ENCODE assay signal across 19 cellular contexts in genomic region chr19:1954547-1954946, GRCh38. TPM values are rescaled to one million over a fixed set of nuclear protein-coding genes. Genes with fewer than 3 reads are reported as not detected.
DNase-seq lines count a peak whose midpoint lies in the region; ATAC-seq, FAIRE-seq and TF ChIP-seq lines count a peak whose summit lies in the region.
"Had no signal": no experiment of that assay in that cellular context is flagged by ENCODE, and none has a peak within 500 bp of the region (broad histone marks: within the 10 kb centered on the region; RNA-seq: fewer than 3 reads in every experiment).

No MANE protein-coding gene starts in this region.

- H2BK12ac ChIP-seq in H1 (ENCODE audit: low read depth, low read length), result no peak overlapping the region
- H2BK12ac ChIP-seq in neuronal stem cell (ENCODE audit: low read length), result no peak overlapping the region

- H4K5ac ChIP-seq in H1 (ENCODE audit: insufficient read length, low read depth, low read length), result no peak overlapping the region

- H4K91ac ChIP-seq in H1 (replicated peaks; ENCODE audit: insufficient read length, low read length) (no peak overlapping the region), neuronal stem cell (ENCODE audit: low read depth, low read length, poor library complexity) (no peak overlapping the region)

- peaks cover 29% of the 10 kb centered on the region for H3K79me1 ChIP-seq in H1 (ENCODE audit: low read depth, low read length)
- H3K79me1 ChIP-seq in neuronal stem cell (ENCODE audit: low read depth, low read length), result peaks cover 58% of the 10 kb centered on the region

- no peak overlapping the region for H2BK20ac ChIP-seq in H1 (ENCODE audit: low read length)

- peaks cover 90% of the 10 kb centered on the region for H4K20me1 ChIP-seq in BLaER1
- H4K20me1 ChIP-seq in H1 (replicated peaks in 1 of 2; ENCODE audit: control insufficient read depth in 1 of 2, insufficient read depth in 2 of 2, low read length in 2 of 2), result peaks cover 48 to 59% of the 10 kb centered on the region in 2 experiments

- no peak for FAIRE-seq in H1 (lab: Jason Lieb, UNC)
- FAIRE-seq: D721Med, G401.6, GM12892, GM18507, HTR-8/SVneo had no signal

- H3K27me3 ChIP-seq in BLaER1 (no peaks in the 10 kb centered on the region), HUES6 (ENCODE audit: control insufficient read depth, insufficient read depth, low read length) (no peaks in the 10 kb centered on the region), H1 (replicated peaks in 1 of 4; ENCODE audit: control insufficient read depth in 3 of 4, extremely low read depth in 1 of 4, insufficient read depth in 3 of 4, low read length in 3 of 4) (no peaks in the 10 kb centered on the region), neuronal stem cell (ENCODE audit: control insufficient read depth in 3 of 3, insufficient read depth in 3 of 3, low read depth in 1 of 3, low read length in 3 of 3) (no peaks in the 10 kb centered on the region)

- TF ChIP-seq RAD21 in H1 (IDR thresholded peaks at IDR 0.05 in 1 of 2, conservative IDR thresholded peaks at IDR 0.05 in 1 of 2; ENCODE audit: low read depth in 2 of 2, low read length in 2 of 2), result no peak

- 88% methylated on average over 12 of the region's 16 CpGs; no CpG with 5 or more reads in 1 of the 2 experiments for WGBS in H1 (ENCODE audit: extremely low coverage in 1 of 2, insufficient coverage in 1 of 2, insufficient read length in 1 of 2, insufficient replicate concordance in 2 of 2, low coverage in 1 of 2, low lambda C conversion rate in 2 of 2, missing lambda C conversion rate in 1 of 2), 2 experiments
- no CpG with 5 or more reads among the region's 16 CpGs for WGBS in neuronal stem cell (ENCODE audit: extremely low coverage in 2 of 2, insufficient read length in 2 of 2, insufficient replicate concordance in 1 of 2), 2 donors

- H2AK5ac ChIP-seq in H1 (ENCODE audit: low read depth, low read length) (no peak overlapping the region), neuronal stem cell (ENCODE audit: low read depth, low read length) (no peak overlapping the region)

- H3K4me2 ChIP-seq in BLaER1 (peak overlapping the region; percentile 67), H1 (ENCODE audit: insufficient read depth in 1 of 2, low read depth in 2 of 2, low read length in 2 of 2) (no peak overlapping the region), neuronal stem cell (ENCODE audit: insufficient read depth, low read length, poor library complexity, severe bottlenecking) (no peak overlapping the region)
- H3K4me2 ChIP-seq: GM23338 had no signal

- H3K4ac ChIP-seq in H1 (replicated peaks; ENCODE audit: insufficient read length, low read depth, low read length) (no peak overlapping the region), neuronal stem cell (ENCODE audit: low read length) (no peak overlapping the region)

- H3K9ac ChIP-seq in BLaER1, result 0 out of 2 replicates have a peak overlapping the region, but pooled peaks have one; percentile 8
- no peak overlapping the region for H3K9ac ChIP-seq in HUES6 (ENCODE audit: low read length)
- no peak overlapping the region for H3K9ac ChIP-seq in H1 (replicated peaks in 1 of 4; ENCODE audit: extremely low read depth in 1 of 4, low read depth in 3 of 4, low read length in 3 of 4)
- no peak overlapping the region for H3K9ac ChIP-seq in neuronal stem cell (ENCODE audit: low read depth, low read length, poor library complexity)

- H3K9me3 ChIP-seq in BLaER1 (peaks cover 27% of the 10 kb centered on the region), HUES6 (ENCODE audit: control insufficient read depth, insufficient read depth, low read depth, low read length) (no peaks in the 10 kb centered on the region), H1 (ENCODE audit: insufficient read depth in 2 of 2, low read depth in 1 of 2, low read length in 1 of 2) (no peaks in the 10 kb centered on the region; a peak in 1 of 4 replicates), neuronal stem cell (replicated peaks in 1 of 2; ENCODE audit: control insufficient read depth in 2 of 2, insufficient read depth in 1 of 2, low read depth in 1 of 2, low read length in 2 of 2) (peaks cover 3% of the 10 kb centered on the region in 2 donors)
- H3K9me3 ChIP-seq: Caco-2, HAP-1 had no signal

- H3K23me2 ChIP-seq in H1 (ENCODE audit: low read depth, low read length), result no peaks in the 10 kb centered on the region

- H2BK15ac ChIP-seq in H1 (ENCODE audit: low read length), result no peak overlapping the region
- no peak overlapping the region for H2BK15ac ChIP-seq in neuronal stem cell (ENCODE audit: low read length)

- POLR2A ChIA-PET in H1 (lab: Charles Lee; ENCODE audit: partially characterized antibody), result no interaction called here

- CTCF ChIA-PET in H1 (lab: Charles Lee; ENCODE audit: partially characterized antibody), result interaction anchor here (0.6 to 2.6 kb wide), 5 partner anchors 9 to 160 kb away, joined by 3 to 10 read pairs (median 6); no protein-coding TSS in a partner anchor

- H2BK5ac ChIP-seq in H1 (ENCODE audit: low read depth, low read length) (no peak overlapping the region), neuronal stem cell (ENCODE audit: low read length) (peak overlapping the region; percentile 13)

- H2BK120ac ChIP-seq in H1 (replicated peaks; ENCODE audit: low read depth, low read length) (no peak overlapping the region), neuronal stem cell (ENCODE audit: low read depth, low read length) (no peak overlapping the region)

- no peak overlapping the region for H3K4me3 ChIP-seq in BLaER1
- H3K4me3 ChIP-seq in HUES6 (ENCODE audit: low read depth, low read length), result no peak overlapping the region
- no peak overlapping the region for H3K4me3 ChIP-seq in H1 (ENCODE audit: extremely low read depth in 1 of 4, insufficient read depth in 2 of 4, low read depth in 3 of 4, low read length in 4 of 4)
- H3K4me3 ChIP-seq in neuronal stem cell (ENCODE audit: low read length in 2 of 2), result no peak overlapping the region
- H3K4me3 ChIP-seq: GM23338, HAP-1 had no signal

- H3K23ac ChIP-seq in H1 (ENCODE audit: insufficient read length) (no peak overlapping the region), neuronal stem cell (ENCODE audit: low read depth, low read length, poor library complexity) (peak overlapping the region; percentile 89)

- H3K36me3 ChIP-seq in BLaER1 (peaks cover 56% of the 10 kb centered on the region), HUES6 (ENCODE audit: control insufficient read depth, insufficient read depth, low read length) (peaks cover 18% of the 10 kb centered on the region), H1 (ENCODE audit: control insufficient read depth in 2 of 4, insufficient read depth in 4 of 4, low read length in 3 of 4) (no peaks in the 10 kb centered on the region; a peak in 2 of 8 replicates), neuronal stem cell (replicated peaks in 1 of 2; ENCODE audit: control insufficient read depth in 2 of 2, insufficient read depth in 2 of 2, low read length in 2 of 2) (peaks cover 12 to 44% of the 10 kb centered on the region in 2 donors)

- no peak for ATAC-seq in HG03439 (IDR thresholded peaks at IDR 0.05; ENCODE audit: unreplicated experiment)
- ATAC-seq: GM23338 had no signal

- no peak for DNase-seq in H1 (ENCODE audit: low read depth in 1 of 2, low spot score in 2 of 2)
- no peak for DNase-seq in neuronal stem cell (ENCODE audit: low spot score)
- no peak for DNase-seq in H4 (ENCODE audit: low spot score)
- DNase-seq in Kasumi-1 (lab: John Stamatoyannopoulos, UW), result no peak
- no peak for DNase-seq in NOMO-1 treated with DMSO at 0.1 percent for 48 hours (lab: John Stamatoyannopoulos, UW; ENCODE audit: unreplicated experiment)
- DNase-seq: 8988T; Caco-2; CD4-positive, alpha-beta T cell had no signal

- peaks cover 30 to 90% of the 10 kb centered on the region in 2 experiments for H3K79me2 ChIP-seq in H1 (ENCODE audit: control insufficient read depth in 1 of 2, insufficient read depth in 2 of 2, low read length in 2 of 2)

- H3K4me1 ChIP-seq in BLaER1 (peaks cover 89% of the 10 kb centered on the region), HUES6 (ENCODE audit: control insufficient read depth, insufficient read depth, low read length) (0 out of 2 replicates have a peak, but pooled peaks cover 3% of the 10 kb centered on the region), H1 (replicated peaks in 1 of 4; ENCODE audit: control insufficient read depth in 3 of 4, insufficient read depth in 4 of 4, low read length in 3 of 4) (peaks cover 0 to 14% (median 9%) of the 10 kb centered on the region in 4 experiments; a peak in 5 of 7 replicates), neuronal stem cell (ENCODE audit: control insufficient read depth in 2 of 2, insufficient read depth in 1 of 2, low read depth in 1 of 2, low read length in 2 of 2) (peaks cover 0 to 10% of the 10 kb centered on the region in 2 donors)
- H3K4me1 ChIP-seq: Caco-2, HAP-1 had no signal

- H3K56ac ChIP-seq in H1 (replicated peaks; ENCODE audit: insufficient read length, low read depth, low read length), result no peak overlapping the region

- H4K8ac ChIP-seq in H1 (ENCODE audit: extremely low read depth, insufficient read depth, low read length) (peak overlapping the region; percentile 79), neuronal stem cell (ENCODE audit: low read depth, low read length) (peak overlapping the region; percentile 65)

- H2AFZ ChIP-seq in H1 (ENCODE audit: low read length) (no peak overlapping the region), neuronal stem cell (ENCODE audit: low read length) (no peak overlapping the region)
- H2AFZ ChIP-seq: GM23338 had no signal

- no peak for TF ChIP-seq CTCF in H1 (IDR thresholded peaks at IDR 0.05; ENCODE audit: control extremely low read depth in 1 of 3, insufficient read depth in 1 of 3, low read depth in 1 of 3, low read length in 3 of 3)

- H3K27ac ChIP-seq in BLaER1 (peak overlapping the region; percentile 19; the same call in 1 of the 2 replicates), HUES6 (ENCODE audit: low read depth, low read length) (peak overlapping the region; percentile 19; the same call in 1 of the 2 replicates), H1 (ENCODE audit: low read depth, low read length) (no peak overlapping the region), neuronal stem cell (replicated peaks; ENCODE audit: low read length) (no peak overlapping the region)
- H3K27ac ChIP-seq: C4-2B had no signal

- H3K18ac ChIP-seq in H1 (ENCODE audit: extremely low read depth, low read length) (no peak overlapping the region; the same call in 1 of the 2 replicates), neuronal stem cell (ENCODE audit: low read length) (peak overlapping the region; percentile 76)

- TF ChIP-seq POLR2A in H1 (IDR thresholded peaks at IDR 0.05; ENCODE audit: control extremely low read depth in 1 of 2, low read depth in 2 of 2, low read length in 2 of 2), result no peak

- no peak for TF ChIP-seq EP300 in H1 (IDR thresholded peaks at IDR 0.05; ENCODE audit: borderline replicate concordance in 1 of 2, low read depth in 2 of 2, low read length in 2 of 2)

- no peak overlapping the region for H3K14ac ChIP-seq in H1 (ENCODE audit: insufficient read length)
- peak overlapping the region; percentile 71 for H3K14ac ChIP-seq in neuronal stem cell (ENCODE audit: low read length)

RNA-seq across cellular contexts. Expression of gene CSNK1G2, which starts 13.6 kb away (rescaled TPM):
- 99.5 and 108 TPM in 2 replicates for total RNA-seq in H1 (2021; fragmentation: NEBNext Ultra II Directional; extraction: Animal tissue kit (Norgen Biotek cat#: 25700))
- 130 and 184 TPM in 2 replicates for polyA plus RNA-seq in H1 (2011; rRNA removed)
- 123 TPM for polyA plus RNA-seq in H1 (2011; cell fraction: cytosol; rRNA removed)
- 379 TPM for polyA plus RNA-seq in H1 (2011; cell fraction: nucleus; rRNA removed)
- polyA plus RNA-seq in H1 (2012, experiment 1 of 2), result 99.6 to 116 TPM (median 105 TPM) in 4 replicates
- polyA plus RNA-seq in H1 (2012, experiment 2 of 2), result 147 TPM
- polyA plus RNA-seq in H1 (2013, experiment 1 of 2), result 141 TPM
- 142 TPM for polyA plus RNA-seq in H1 (2013, experiment 2 of 2)
- 46.6 and 71.7 TPM in 2 replicates for polyA minus RNA-seq in H1 (2011; rRNA and poly(A)+ RNA removed)
- polyA minus RNA-seq in H1 (2011; cell fraction: cytosol; rRNA and poly(A)+ RNA removed), result 61.9 TPM
- 59.6 TPM for polyA minus RNA-seq in H1 (2011; cell fraction: nucleus; rRNA and poly(A)+ RNA removed)
- polyA plus RNA-seq in neuronal stem cell (2013, experiment 1 of 2), result 162 TPM
- polyA plus RNA-seq in neuronal stem cell (2013, experiment 2 of 2), result 157 TPM
- total RNA-seq in H4 (2014; rRNA removed; shearing (Covaris generic)), result 23.2 and 36.6 TPM in 2 replicates

RNA-seq across cellular contexts. Expression of gene ADAT3, which starts 49.3 kb away (rescaled TPM):
- total RNA-seq in H1 (2021; fragmentation: NEBNext Ultra II Directional; extraction: Animal tissue kit (Norgen Biotek cat#: 25700)), result 10.2 and 10.8 TPM in 2 replicates
- 5.4 and 9.8 TPM in 2 replicates for polyA plus RNA-seq in H1 (2011; rRNA removed)
- polyA plus RNA-seq in H1 (2011; cell fraction: cytosol; rRNA removed), result 3.8 TPM
- polyA plus RNA-seq in H1 (2011; cell fraction: nucleus; rRNA removed), result 8.3 TPM
- 2.4 to 6.3 TPM (median 5.5 TPM) in 4 replicates for polyA plus RNA-seq in H1 (2012, experiment 1 of 2)
- 4.1 TPM for polyA plus RNA-seq in H1 (2012, experiment 2 of 2)
- polyA plus RNA-seq in H1 (2013, experiment 1 of 2), result 7.0 TPM
- polyA plus RNA-seq in H1 (2013, experiment 2 of 2), result 6.6 TPM
- 1.0 TPM in 1 of 2 replicates, not detected in the other for polyA minus RNA-seq in H1 (2011; rRNA and poly(A)+ RNA removed)
- 7.4 TPM for polyA minus RNA-seq in H1 (2011; cell fraction: cytosol; rRNA and poly(A)+ RNA removed)
- 7.8 TPM for polyA minus RNA-seq in H1 (2011; cell fraction: nucleus; rRNA and poly(A)+ RNA removed)
- 4.4 TPM for polyA plus RNA-seq in neuronal stem cell (2013, experiment 1 of 2)
- polyA plus RNA-seq in neuronal stem cell (2013, experiment 2 of 2), result 3.8 TPM
- total RNA-seq in H4 (2014; rRNA removed; shearing (Covaris generic)), result 0.93 and 1.0 TPM in 2 replicates

RNA-seq across cellular contexts. Expression of gene SCAMP4, which starts 49.3 kb away (rescaled TPM):
- total RNA-seq in H1 (2021; fragmentation: NEBNext Ultra II Directional; extraction: Animal tissue kit (Norgen Biotek cat#: 25700)), result 61.4 and 65.7 TPM in 2 replicates
- 17.1 and 39.6 TPM in 2 replicates for polyA plus RNA-seq in H1 (2011; rRNA removed)
- polyA plus RNA-seq in H1 (2011; cell fraction: cytosol; rRNA removed), result 24.4 TPM
- 75.6 TPM for polyA plus RNA-seq in H1 (2011; cell fraction: nucleus; rRNA removed)
- 35.8 to 66.0 TPM (median 58.3 TPM) in 4 replicates for polyA plus RNA-seq in H1 (2012, experiment 1 of 2)
- polyA plus RNA-seq in H1 (2012, experiment 2 of 2), result 37.8 TPM
- polyA plus RNA-seq in H1 (2013, experiment 1 of 2), result 58.4 TPM
- 60.6 TPM for polyA plus RNA-seq in H1 (2013, experiment 2 of 2)
- polyA minus RNA-seq in H1 (2011; rRNA and poly(A)+ RNA removed), result 20.5 TPM in 2 replicates
- 26.4 TPM for polyA minus RNA-seq in H1 (2011; cell fraction: cytosol; rRNA and poly(A)+ RNA removed)
- 39.3 TPM for polyA minus RNA-seq in H1 (2011; cell fraction: nucleus; rRNA and poly(A)+ RNA removed)
- 49.3 TPM for polyA plus RNA-seq in neuronal stem cell (2013, experiment 1 of 2)
- 49.1 TPM for polyA plus RNA-seq in neuronal stem cell (2013, experiment 2 of 2)
- total RNA-seq in H4 (2014; rRNA removed; shearing (Covaris generic)), result 66.3 and 68.3 TPM in 2 replicates

Comparison
In these comparisons a context has a peak if more than half of its experiments do, and no peak if none do; other contexts are left out.
1. H3K27ac ChIP-seq: peak in BLaER1 (single experiment) and HUES6 (single experiment); none in H1 (single experiment) and neuronal stem cell (single experiment).